Comparison of ENCODE assay signal across 9 cellular contexts in the genomic region with DNA sequence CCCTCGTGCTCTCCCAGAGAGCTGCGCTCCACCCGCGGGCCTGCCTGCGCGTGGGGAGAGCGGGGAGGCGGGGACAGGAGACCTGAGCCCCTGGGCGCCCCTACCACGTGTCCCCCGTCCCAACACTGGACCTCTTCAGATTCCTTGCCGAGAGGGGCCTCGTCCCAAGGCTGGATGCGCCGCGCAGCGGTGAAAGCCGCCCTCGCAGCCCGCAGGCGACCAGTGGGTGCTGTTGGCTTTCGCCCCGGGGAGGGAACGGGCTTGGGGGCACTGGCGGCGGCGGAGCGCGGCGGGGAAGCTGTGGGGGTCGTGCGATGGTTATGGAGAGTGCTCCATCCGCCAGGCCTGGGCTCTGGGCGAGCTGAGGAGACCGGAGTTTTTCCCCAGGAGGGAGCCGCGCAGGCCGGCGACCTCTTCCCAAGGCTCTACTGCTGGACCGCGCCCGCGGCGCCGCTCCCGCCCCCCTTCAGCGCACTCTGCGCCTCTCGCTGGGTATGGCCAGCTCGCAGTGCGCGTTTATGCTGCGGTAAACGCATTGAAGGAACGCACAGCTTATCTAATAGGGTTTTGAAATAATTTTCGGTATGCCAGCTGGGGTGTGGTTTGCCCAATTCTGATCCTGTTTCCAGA. TPM values are rescaled to one million over a fixed set of nuclear protein-coding genes. Genes with fewer than 3 reads are reported as not detected.
A peak's percentile ranks its signal among the peaks of the same experiment; 100 is the strongest.
DNase-seq lines count a peak whose midpoint lies in the region; ATAC-seq, FAIRE-seq and TF ChIP-seq lines count a peak whose summit lies in the region.
"Had no signal": no experiment of that assay in that cellular context is flagged by ENCODE, and none has a peak within 500 bp of the region (broad histone marks: within the 10 kb centered on the region; RNA-seq: fewer than 3 reads in every experiment).

No MANE protein-coding gene starts in this region.

- H3K4me1 Mint-ChIP-seq in GM23338: peaks cover 22% of the 10 kb centered on the region

- H3K4me3 ChIP-seq in ACC112 (ENCODE audit: low read depth, low read length) (peak overlapping the region; percentile 76), GM23338 (peak overlapping the region; percentile 60), K562 (no peak overlapping the region), mesendoderm (ENCODE audit: low read length) (no peak overlapping the region), colonic mucosa (no peak overlapping the region)

- H2AK5ac ChIP-seq in mesendoderm (ENCODE audit: low read length): no peak overlapping the region

- no peak overlapping the region for H2BK5ac ChIP-seq in mesendoderm (ENCODE audit: low read length)

- H4K20me1 ChIP-seq in GM23338 (replicated peaks; ENCODE audit: insufficient read depth): no peaks in the 10 kb centered on the region
- H4K20me1 ChIP-seq in K562 (replicated peaks; ENCODE audit: control insufficient read depth, insufficient read depth, low read length): no peaks in the 10 kb centered on the region

- no peaks in the 10 kb centered on the region for H3K9me1 ChIP-seq in K562 (ENCODE audit: control insufficient read depth, insufficient read depth, low read length)

- 20% methylated on average over 27 of the region's 56 CpGs for WGBS in K562 (ENCODE audit: insufficient coverage, low coverage, missing lambda C conversion rate)
- WGBS in mesendoderm (ENCODE audit: extremely low coverage, insufficient coverage, low lambda C conversion rate): no CpG with 5 or more reads among the region's 56 CpGs

- H3K79me2 ChIP-seq in ACC112 (ENCODE audit: control insufficient read depth, insufficient read depth, low read length, unreplicated experiment) (no peaks in the 10 kb centered on the region), GM23338 (replicated peaks; ENCODE audit: insufficient read depth) (no peaks in the 10 kb centered on the region), K562 (ENCODE audit: control insufficient read depth, insufficient read depth, low read length) (no peaks in the 10 kb centered on the region), mesendoderm (ENCODE audit: control insufficient read depth, insufficient read depth, low read length) (no peaks in the 10 kb centered on the region)

- no peak overlapping the region for H3K18ac ChIP-seq in mesendoderm (ENCODE audit: low read length)

- H3K27me3 ChIP-seq in ACC112 (ENCODE audit: insufficient read depth, low read length): peaks cover 86% of the 10 kb centered on the region
- H3K27me3 ChIP-seq in GM23338 (ENCODE audit: insufficient read depth): peaks cover 86% of the 10 kb centered on the region
- peaks cover 2 to 14% of the 10 kb centered on the region in 2 experiments; a peak in 2 of 5 replicates for H3K27me3 ChIP-seq in K562 (ENCODE audit: control insufficient read depth in 2 of 2, insufficient read depth in 2 of 2, low read length in 2 of 2)
- peaks cover 6% of the 10 kb centered on the region for H3K27me3 ChIP-seq in mesendoderm (ENCODE audit: insufficient read depth, low read length, poor library complexity)
- H3K27me3 ChIP-seq in colonic mucosa: peaks cover 32% of the 10 kb centered on the region

- TF ChIP-seq POLR2A in K562 (conservative IDR thresholded peaks at IDR 0.05): no peak

- peak overlapping the region; percentile 80 for H3K4me3 Mint-ChIP-seq in GM23338

- no peak overlapping the region for H4K8ac ChIP-seq in mesendoderm (ENCODE audit: low read depth, low read length)

- TF ChIP-seq CTCF in GM23338 (conservative IDR thresholded peaks at IDR 0.05; ENCODE audit: low read depth in 2 of 2): peak; percentile 33 to 59; a peak in 3 of 4 replicates
- TF ChIP-seq CTCF in K562 (IDR thresholded peaks at IDR 0.05 in 2 of 3, conservative IDR thresholded peaks at IDR 0.05 in 1 of 3; ENCODE audit: insufficient read depth in 2 of 3, low read depth in 1 of 3, low read length in 3 of 3): no peak
- TF ChIP-seq CTCF in colonic mucosa (IDR thresholded peaks at IDR 0.05): no peak

- H3K79me1 ChIP-seq in mesendoderm (ENCODE audit: low read length): no peaks in the 10 kb centered on the region

- H3K4me1 ChIP-seq in ACC112 (ENCODE audit: control insufficient read depth, insufficient read depth, low read length, unreplicated experiment) (peaks cover 10% of the 10 kb centered on the region), GM23338 (ENCODE audit: insufficient read depth) (peaks cover 3% of the 10 kb centered on the region), K562 (replicated peaks in 1 of 2; ENCODE audit: control insufficient read depth in 2 of 2, insufficient read depth in 2 of 2, low read length in 2 of 2) (peaks cover 0 to 21% of the 10 kb centered on the region in 2 experiments; a peak in 2 of 5 replicates), mesendoderm (ENCODE audit: control insufficient read depth, low read depth, low read length) (peaks cover 3% of the 10 kb centered on the region), colonic mucosa (no peaks in the 10 kb centered on the region)

- peaks cover 72% of the 10 kb centered on the region for H3K27me3 Mint-ChIP-seq in GM23338 (ENCODE audit: insufficient read depth, low read depth, poor library complexity)

- H3K23ac ChIP-seq in mesendoderm (ENCODE audit: low read length): no peak overlapping the region

- H3F3A ChIP-seq in GM23338 (replicated peaks; ENCODE audit: low read depth): no peaks in the 10 kb centered on the region

- no peaks in the 10 kb centered on the region for H3K9me2 ChIP-seq in GM23338 (ENCODE audit: insufficient read depth)

- no peak overlapping the region for H2BK15ac ChIP-seq in mesendoderm (replicated peaks; ENCODE audit: low read depth)

- no peak overlapping the region for H2BK120ac ChIP-seq in mesendoderm (ENCODE audit: low read depth, low read length)

- no peaks in the 10 kb centered on the region for H3K36me3 Mint-ChIP-seq in GM23338 (ENCODE audit: low read depth)

- in situ Hi-C loops in K562 (cut with MboI): loop anchor here (25.0 kb wide), 1 partner anchor 241 kb away; no protein-coding TSS in a partner anchor

- peaks cover 7% of the 10 kb centered on the region; the same call in 2 of the 3 replicates for H3K9me3 Mint-ChIP-seq in GM23338

- H4K5ac ChIP-seq in mesendoderm (ENCODE audit: low read length): no peak overlapping the region

- ATAC-seq in GM23338 (peak; percentile 73), K562 (0 out of 3 replicates have a peak, but pooled peaks have one; percentile 44), HG02623 (IDR thresholded peaks at IDR 0.05; ENCODE audit: unreplicated experiment) (no peak)

- H3K9me3 ChIP-seq in K562 (replicated peaks; ENCODE audit: control insufficient read depth, insufficient read depth, low read depth, low read length): no peaks in the 10 kb centered on the region
- H3K9me3 ChIP-seq in colonic mucosa: no peaks in the 10 kb centered on the region

- peak overlapping the region; percentile 71 for H3K56ac ChIP-seq in mesendoderm (ENCODE audit: low read length)

- FAIRE-seq in K562 (lab: Jason Lieb, UNC): no peak

- intact Hi-C loops in K562 (cut with micrococcal nuclease): no loop called here
- intact Hi-C loops in colonic mucosa (cut with DNase I): no loop called here

- H3K27ac ChIP-seq in ACC112 (ENCODE audit: low read depth, low read length) (no peak overlapping the region), GM23338 (ENCODE audit: low read depth) (no peak overlapping the region), K562 (ENCODE audit: extremely low read depth, low read depth, low read length) (no peak overlapping the region), mesendoderm (ENCODE audit: low read depth, low read length) (no peak overlapping the region), colonic mucosa (no peak overlapping the region)

- DNase-seq in GM23338 (ENCODE audit: low spot score) (peak; percentile 75), K562 (ENCODE audit: extremely low read depth in 1 of 4, low spot score in 3 of 4) (no peak), mesendoderm (peak; percentile 61), colonic mucosa (no peak), Ammon's horn (ENCODE audit: low spot score) (no peak), GM19238 (ENCODE audit: insufficient read length, low spot score) (no peak)
- DNase-seq: GDM1 had no signal

- H2AFZ ChIP-seq in ACC112 (ENCODE audit: low read length, unreplicated experiment): peak overlapping the region; percentile 60
- H2AFZ ChIP-seq in GM23338: peak overlapping the region; percentile 95
- no peak overlapping the region for H2AFZ ChIP-seq in K562 (ENCODE audit: low read depth, low read length)

- BruUV-seq in K562 (replicated peaks; lab: Mats Ljungman, UMichigan): no TSS peak

- no peak for TF ChIP-seq EP300 in K562 (IDR thresholded peaks at IDR 0.05; ENCODE audit: low read length)

- H3K4ac ChIP-seq in mesendoderm (ENCODE audit: low read depth, low read length): no peak overlapping the region

- peak overlapping the region; percentile 92 for H3K4me2 ChIP-seq in GM23338
- H3K4me2 ChIP-seq in K562 (ENCODE audit: insufficient read depth, low read length): no peak overlapping the region
- H3K4me2 ChIP-seq in mesendoderm (ENCODE audit: low read length): peak overlapping the region; percentile 70

- H3K36me3 ChIP-seq in ACC112 (ENCODE audit: insufficient read depth, low read length) (no peaks in the 10 kb centered on the region), GM23338 (ENCODE audit: insufficient read depth) (no peaks in the 10 kb centered on the region), K562 (ENCODE audit: control insufficient read depth, insufficient read depth, low read length) (no peaks in the 10 kb centered on the region), mesendoderm (ENCODE audit: control insufficient read depth, insufficient read depth, low read length) (no peaks in the 10 kb centered on the region), colonic mucosa (no peaks in the 10 kb centered on the region)

- no peak overlapping the region for H3K27ac Mint-ChIP-seq in GM23338

- no peak for TF ChIP-seq RAD21 in K562 (CRISPR knock-in tag; conservative IDR thresholded peaks at IDR 0.05 in 1 of 2, IDR thresholded peaks at IDR 0.05 in 1 of 2)

- POLR2A ChIA-PET in K562 (lab: Yijun Ruan, JAX): no interaction called here

- H3K9ac ChIP-seq in K562 (ENCODE audit: insufficient read depth in 1 of 2, low read depth in 2 of 2, low read length in 2 of 2): no peak overlapping the region
- peak overlapping the region; percentile 36 for H3K9ac ChIP-seq in mesendoderm (ENCODE audit: low read length)
- H3K9ac ChIP-seq in colonic mucosa (ENCODE audit: low read depth in 2 of 2, low read length in 2 of 2): no peak overlapping the region

- CTCF ChIA-PET in K562 (lab: Yijun Ruan, JAX; ENCODE audit: low intra/inter-chr PET ratio): no interaction called here

RNA-seq across cellular contexts. Expression of gene RNF17, which starts 17.2 kb away (rescaled TPM):
- not detected in 2 replicates for total RNA-seq in GM23338 (2014; rRNA removed; shearing (Covaris generic))
- polyA plus RNA-seq in GM23338 (2016; fragmentation: Nextera tagmentation; extraction: Ambion mirVana) (0.16 TPM in 1 of 2 replicates, not detected in the other), K562 (2011; rRNA removed) (0.11 and 0.51 TPM in 2 replicates), K562 (2014; fragmentation: Illumina TruSeq; extraction: Trizol) (0.59 and 0.75 TPM in 2 replicates), K562 (2014; fragmentation: Nextera tagmentation; extraction: Ambion mirVana) (under 1 TPM; 0.25 to 0.42 TPM), K562 (2014; rRNA removed) (0.90 and 1.1 TPM in 2 replicates)
- 0.05 and 1.8 TPM in 2 replicates for total RNA-seq in K562 (2011; cell fraction: chromatin; rRNA removed; ENCODE audit: low replicate concordance)
- total RNA-seq in K562 (2011; cell fraction: nucleolus; rRNA removed): 0.26 TPM in 1 of 2 replicates, not detected in the other
- total RNA-seq in K562 (2011; cell fraction: nucleoplasm; rRNA removed): 0.29 TPM in 1 of 2 replicates, not detected in the other
- total RNA-seq in K562 (2014; rRNA removed) (0.23 and 0.69 TPM in 2 replicates), K562 (2014; rRNA removed; fragmentation: Illumina TruSeq; extraction: Trizol) (0.54 and 0.65 TPM in 2 replicates), K562 (2015; rRNA removed; fragmentation: Illumina TruSeq; extraction: Trizol) (0.45 and 0.58 TPM in 2 replicates), K562 (2021) (0.45 and 0.58 TPM in 2 replicates), colonic mucosa (not detected)
- 0.13 TPM in 1 of 2 replicates, not detected in the other for polyA plus RNA-seq in K562 (2011; cell fraction: cytosol; rRNA removed)
- polyA plus RNA-seq in K562 (2011; cell fraction: nucleus; rRNA removed): 0.09 and 0.84 TPM in 2 replicates
- polyA plus RNA-seq in K562 (2012): 0.44 and 1.3 TPM in 2 replicates
- 0.11 and 0.78 TPM in 2 replicates for polyA minus RNA-seq in K562 (2011; rRNA and poly(A)+ RNA removed)
- polyA minus RNA-seq in K562 (2011; cell fraction: cytosol; rRNA and poly(A)+ RNA removed): not detected in 2 replicates
- 0.78 TPM in 1 of 2 replicates, not detected in the other for polyA minus RNA-seq in K562 (2011; cell fraction: nucleus; rRNA and poly(A)+ RNA removed)
- not detected for polyA plus RNA-seq in mesendoderm (2013, experiment 1 of 2)
- not detected for polyA plus RNA-seq in mesendoderm (2013, experiment 2 of 2)

Comparison
In these comparisons a context has a peak if more than half of its experiments do, and no peak if none do; other contexts are left out.
1. H3K4me3 ChIP-seq: peak in ACC112 (single experiment) and GM23338 (single experiment); none in K562 (single experiment), mesendoderm (single experiment) and colonic mucosa (single experiment).
2. DNase-seq: peak in GM23338 (single experiment) and mesendoderm (single experiment); none in K562 (0 of 4), colonic mucosa (single experiment), Ammon's horn (single experiment) and GM19238 (single experiment).
3. CTCF ChIP-seq: peak in GM23338 (2 of 2); none in K562 (0 of 3) and colonic mucosa (single experiment).